Comparison of ENCODE assay signal across 36 cellular contexts in the genomic region with DNA sequence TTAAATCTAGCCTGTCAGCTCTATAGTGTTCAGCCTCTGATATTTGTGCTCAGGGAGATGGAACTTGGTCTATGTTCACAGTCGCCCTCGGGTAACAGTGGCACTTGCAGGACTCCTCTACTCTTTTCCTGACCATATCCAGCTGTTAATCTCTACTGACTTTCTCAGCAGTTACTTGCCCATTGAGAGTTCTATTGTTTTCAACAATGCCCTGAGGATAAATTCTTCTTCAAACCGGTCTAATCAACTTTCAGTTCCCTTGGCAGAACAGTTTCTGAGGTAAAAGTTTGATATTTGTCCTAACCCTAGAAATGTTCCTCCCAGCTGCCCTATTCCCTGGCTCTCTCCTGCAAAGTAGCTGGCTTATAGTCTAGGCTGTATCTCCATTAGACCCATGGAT. TPM values are rescaled to one million over a fixed set of nuclear protein-coding genes. Genes with fewer than 3 reads are reported as not detected.
"Had no signal": no experiment of that assay in that cellular context is flagged by ENCODE, and none has a peak within 500 bp of the region (broad histone marks: within the 10 kb centered on the region; RNA-seq: fewer than 3 reads in every experiment).

No MANE protein-coding gene starts in this region.

- H3K27me3 Mint-ChIP-seq: activated naive CD8-positive, alpha-beta T cell treated with anti-CD3 and anti-CD28 coated beads, Interleukin-2, amount 50 U/mL, for 24 hours had no signal

- H3K27me3 ChIP-seq: Peyer's patch had no signal

- ATAC-seq: activated naive CD8-positive, alpha-beta T cell treated with anti-CD3 and anti-CD28 coated beads, Interleukin-2, amount 50 U/mL, for 24 hours; activated T-cell treated with anti-CD3 and anti-CD28 coated beads, Interleukin-2, amount 50 U/mL, for 4 hours; PC-3 had no signal

- DNase-seq: activated B cell treated with CpG ODN at 0.5 μM for 24 hours; activated CD4-positive, alpha-beta memory T cell treated with anti-CD3 and anti-CD28 coated beads for 36 hours; activated CD4-positive, alpha-beta T cell treated with anti-CD3 and anti-CD28 coated beads for 4 hours; activated CD4-positive, alpha-beta T cell treated with anti-CD3 and anti-CD28 coated beads, Interleukin-2, amount 50 U/mL, for 1 hour; activated CD4-positive, CD25-positive, alpha-beta regulatory T cell treated with anti-CD3 and anti-CD28 coated beads, Interleukin-2, amount 50 U/mL, for 72 hours; activated CD8-positive, alpha-beta memory T cell treated with anti-CD3 and anti-CD28 coated beads, Interleukin-2, amount 50 U/mL, for 4 hours; activated effector memory CD4-positive, alpha-beta T cell treated with Interleukin-2 at 50 U/mL for 16 hours; activated naive CD4-positive, alpha-beta T cell treated with anti-CD3 and anti-CD28 coated beads, Interleukin-2, amount 10 ng/mL, durations not matched to agents 7 days and 5 days; activated naive CD8-positive, alpha-beta T cell treated with anti-CD3 and anti-CD28 coated beads, Interleukin-2, amount 50 U/mL, for 24 hours; activated T-cell treated with anti-CD3 and anti-CD28 coated beads for 4 hours; activated T-cell treated with anti-CD3 and anti-CD28 coated beads, Interleukin-2, amount 50 U/mL, for 4 hours; anterior cingulate cortex; central memory CD4-positive, alpha-beta T cell; Kasumi-1; KG1; MM.1S; NCI-H1092 treated with DMSO at 0.1 percent for 48 hours; NCI-H146; NCI-H187; NCI-H2029 treated with DMSO at 0.1 percent for 48 hours; NCI-H2107; NCI-H226; NCI-H446 treated with DMSO at 0.1 percent for 48 hours; NCI-H524; NK-92 treated with Interleukin-12 subunit alpha and Interleukin-12 subunit beta, amount 100 ng/mL, for 24 hours; PC-3; Peyer's patch; RPMI8226; SHP77 treated with DMSO at 0.1 percent for 48 hours; SW 1271; T-helper 1 cell; T-helper 2 cell; T-helper 9 cell had no signal

- H3K4me3 Mint-ChIP-seq: activated B cell treated with CpG ODN at 0.5 μM for 24 hours; activated CD4-positive, alpha-beta memory T cell treated with anti-CD3 and anti-CD28 coated beads for 36 hours; activated naive CD4-positive, alpha-beta T cell treated with anti-CD3 and anti-CD28 coated beads, Interleukin-2, amount 10 ng/mL, durations not matched to agents 7 days and 5 days; activated naive CD8-positive, alpha-beta T cell; activated naive CD8-positive, alpha-beta T cell treated with anti-CD3 and anti-CD28 coated beads, Interleukin-2, amount 50 U/mL, for 24 hours; activated T-cell treated with anti-CD3 and anti-CD28 coated beads, Interleukin-2, amount 50 U/mL, for 4 hours; brain had no signal

- H3K36me3 Mint-ChIP-seq: activated CD4-positive, alpha-beta memory T cell treated with anti-CD3 and anti-CD28 coated beads for 36 hours; activated naive CD4-positive, alpha-beta T cell treated with anti-CD3 and anti-CD28 coated beads, Interleukin-2, amount 10 ng/mL, durations not matched to agents 7 days and 5 days; activated naive CD8-positive, alpha-beta T cell; brain had no signal

- H3K27ac ChIP-seq: Peyer's patch, VCaP had no signal

- H3K4me1 Mint-ChIP-seq: activated B cell treated with CpG ODN at 0.5 μM for 24 hours; activated naive CD4-positive, alpha-beta T cell treated with anti-CD3 and anti-CD28 coated beads, Interleukin-2, amount 10 ng/mL, durations not matched to agents 7 days and 5 days; activated naive CD8-positive, alpha-beta T cell treated with anti-CD3 and anti-CD28 coated beads, Interleukin-2, amount 50 U/mL, for 24 hours had no signal

- H3K27ac Mint-ChIP-seq: activated B cell treated with CpG ODN at 0.5 μM for 24 hours; activated CD4-positive, alpha-beta memory T cell treated with anti-CD3 and anti-CD28 coated beads for 36 hours; activated naive CD4-positive, alpha-beta T cell treated with anti-CD3 and anti-CD28 coated beads, Interleukin-2, amount 10 ng/mL, durations not matched to agents 7 days and 5 days; activated naive CD8-positive, alpha-beta T cell; activated naive CD8-positive, alpha-beta T cell treated with anti-CD3 and anti-CD28 coated beads, Interleukin-2, amount 50 U/mL, for 24 hours; brain had no signal

- H3K9me3 Mint-ChIP-seq: activated B cell treated with CpG ODN at 0.5 μM for 24 hours; activated CD4-positive, alpha-beta memory T cell treated with anti-CD3 and anti-CD28 coated beads for 36 hours; activated naive CD4-positive, alpha-beta T cell treated with anti-CD3 and anti-CD28 coated beads, Interleukin-2, amount 10 ng/mL, durations not matched to agents 7 days and 5 days; activated naive CD8-positive, alpha-beta T cell treated with anti-CD3 and anti-CD28 coated beads, Interleukin-2, amount 50 U/mL, for 24 hours; activated T-cell treated with anti-CD3 and anti-CD28 coated beads, Interleukin-2, amount 50 U/mL, for 4 hours; brain had no signal

- H3K36me3 ChIP-seq: Peyer's patch had no signal

- H3K4me3 ChIP-seq: Peyer's patch had no signal

- H3K4me1 ChIP-seq: Peyer's patch had no signal

RNA-seq across cellular contexts. Expression of gene PLAAT1, which starts 15.3 kb away (rescaled TPM):
- total RNA-seq: activated B cell treated with CpG ODN at 0.5 μM for 24 hours, PC-3, Peyer's patch had no signal
